Comparison of ENCODE assay signal across 19 cellular contexts in genomic region chr5:168433982-168434381, GRCh38. TPM values are rescaled to one million over a fixed set of nuclear protein-coding genes. Genes with fewer than 3 reads are reported as not detected.
DNase-seq lines count a peak whose midpoint lies in the region; ATAC-seq and TF ChIP-seq lines count a peak whose summit lies in the region.
"Had no signal": no experiment of that assay in that cellular context is flagged by ENCODE, and none has a peak within 500 bp of the region (broad histone marks: within the 10 kb centered on the region; RNA-seq: fewer than 3 reads in every experiment).

No MANE protein-coding gene starts in this region.

- H3K9me3 ChIP-seq in SK-N-SH, result no peaks in the 10 kb centered on the region
- H3K9me3 ChIP-seq in endodermal cell (ENCODE audit: control insufficient read depth, low read length), result no peaks in the 10 kb centered on the region
- no peaks in the 10 kb centered on the region for H3K9me3 ChIP-seq in neural cell (ENCODE audit: low read length)
- H3K9me3 ChIP-seq: body of pancreas, pancreas, uterus had no signal

- H3K36me3 ChIP-seq in SK-N-SH (replicated peaks in 1 of 2; ENCODE audit: control insufficient read depth in 1 of 2, insufficient read depth in 2 of 2, low read length in 1 of 2), result peaks cover 10 to 12% of the 10 kb centered on the region in 2 experiments
- H3K36me3 ChIP-seq in endodermal cell (ENCODE audit: control insufficient read depth, insufficient read depth, low read length), result peaks cover 19% of the 10 kb centered on the region
- no peaks in the 10 kb centered on the region for H3K36me3 ChIP-seq in neural cell (ENCODE audit: insufficient read depth, low read length)
- H3K36me3 ChIP-seq: uterus had no signal

- H3K4me3 ChIP-seq in SK-N-SH (ENCODE audit: low read depth in 2 of 2, low read length in 1 of 2), result no peak overlapping the region
- no peak overlapping the region for H3K4me3 ChIP-seq in endodermal cell (ENCODE audit: low read length)
- H3K4me3 ChIP-seq in neural cell (ENCODE audit: low read length), result no peak overlapping the region
- H3K4me3 ChIP-seq: body of pancreas, pancreas, uterus had no signal

- H3K27me3 ChIP-seq in SK-N-SH (ENCODE audit: insufficient read depth) (no peaks in the 10 kb centered on the region), endodermal cell (ENCODE audit: control insufficient read depth, insufficient read depth, low read length, poor library complexity, severe bottlenecking) (no peaks in the 10 kb centered on the region), neural cell (ENCODE audit: insufficient read depth, low read depth, low read length) (no peaks in the 10 kb centered on the region)
- H3K27me3 ChIP-seq: body of pancreas, pancreas, uterus had no signal

- peaks cover 43% of the 10 kb centered on the region for H3K36me3 Mint-ChIP-seq in endodermal cell (ENCODE audit: low read depth)
- H3K36me3 Mint-ChIP-seq: immature natural killer cell had no signal

- DNase-seq in D341Med (ENCODE audit: low spot score) (peak; percentile 54), SK-N-SH (peak; percentile 66), endodermal cell (peak; percentile 51), DMS53 treated with DMSO at 0.1 percent for 48 hours (lab: John Stamatoyannopoulos, UW; ENCODE audit: unreplicated experiment) (no peak), NCI-H526 treated with DMSO at 0.1 percent for 48 hours (lab: John Stamatoyannopoulos, UW) (no peak)
- DNase-seq in stimulated activated CD4-positive, alpha-beta T cell treated with anti-CD3 and anti-CD28 coated beads, Interleukin-12 subunit alpha, Interleukin-12 subunit beta, amount 100 ng/mL, for 4 hours, result no peak
- DNase-seq: activated CD4-positive, alpha-beta T cell treated with anti-CD3 and anti-CD28 coated beads, Interleukin-2, amount 10 ng/mL, durations not matched to agents 24 days and 14 days; activated naive CD4-positive, alpha-beta T cell treated with Interleukin-2 at 50 U/mL for 16 hours; body of pancreas; effector memory CD4-positive, alpha-beta T cell; immature natural killer cell; NCI-H2171 treated with DMSO at 0.1 percent for 48 hours; pancreas; SHP77 treated with DMSO at 0.1 percent for 48 hours; small intestine; stimulated activated naive CD4-positive, alpha-beta T cell treated with Interleukin-2 at 50 U/mL for 16 hours; uterus had no signal

- H3F3A ChIP-seq in SK-N-SH (replicated peaks; ENCODE audit: insufficient read depth) (peaks cover 6% of the 10 kb centered on the region), neural cell (ENCODE audit: insufficient read depth, low read length, poor library complexity, severe bottlenecking) (no peaks in the 10 kb centered on the region)

- H3K27me3 Mint-ChIP-seq in endodermal cell (ENCODE audit: insufficient read depth), result no peaks in the 10 kb centered on the region

- H3K4me1 ChIP-seq in SK-N-SH (ENCODE audit: control insufficient read depth in 1 of 2, insufficient read depth in 2 of 2, low read depth in 1 of 2, low read length in 1 of 2) (no peaks in the 10 kb centered on the region; a peak in 1 of 4 replicates), endodermal cell (ENCODE audit: control insufficient read depth, insufficient read depth, low read length) (no peaks in the 10 kb centered on the region)
- H3K4me1 ChIP-seq: body of pancreas, pancreas, uterus had no signal

- H3K9ac ChIP-seq in SK-N-SH (no peak overlapping the region), endodermal cell (ENCODE audit: extremely low read depth, low read length, poor library complexity, severe bottlenecking) (no peak overlapping the region), neural cell (ENCODE audit: low read length) (peak overlapping the region; percentile 11)

- peak overlapping the region in 1 of 2 experiments; percentile 39; a peak in 1 of 4 replicates for H3K27ac ChIP-seq in SK-N-SH (ENCODE audit: low read depth in 2 of 2, low read length in 1 of 2)
- peak overlapping the region; percentile 89 for H3K27ac ChIP-seq in endodermal cell (ENCODE audit: low read depth, low read length)
- peak overlapping the region; percentile 64 for H3K27ac ChIP-seq in neural cell (ENCODE audit: low read length)
- H3K27ac ChIP-seq: body of pancreas, pancreas, uterus had no signal

- H3K27ac Mint-ChIP-seq in endodermal cell, result no peak overlapping the region
- H3K27ac Mint-ChIP-seq: activated CD4-positive, alpha-beta T cell treated with anti-CD3 and anti-CD28 coated beads, Interleukin-2, amount 10 ng/mL, durations not matched to agents 24 days and 14 days; immature natural killer cell had no signal

- ATAC-seq in HG02759 (IDR thresholded peaks at IDR 0.05; ENCODE audit: unreplicated experiment), result no peak
- ATAC-seq: body of pancreas, pancreas had no signal

- H4K20me1 ChIP-seq in SK-N-SH (ENCODE audit: insufficient read depth) (no peaks in the 10 kb centered on the region), neural cell (ENCODE audit: insufficient read depth) (no peaks in the 10 kb centered on the region)

- CTCF ChIA-PET in SK-N-SH (lab: Yijun Ruan, JAX), result interaction anchor here (1.0 kb wide), 1 partner anchor 164 kb away, joined by 3 read pairs; no protein-coding TSS in a partner anchor

- TF ChIP-seq EP300 in SK-N-SH (IDR thresholded peaks at IDR 0.05; ENCODE audit: borderline replicate concordance in 1 of 2, low read depth in 1 of 2, low read length in 1 of 2), result no peak
- peak; percentile 29 for TF ChIP-seq EP300 in neural cell (conservative IDR thresholded peaks at IDR 0.05; ENCODE audit: poor library complexity, severe bottlenecking)

- TF ChIP-seq RAD21 in SK-N-SH (IDR thresholded peaks at IDR 0.05; ENCODE audit: low read length), result no peak
- no peak for TF ChIP-seq RAD21 in neural cell (conservative IDR thresholded peaks at IDR 0.05)

- POLR2A ChIA-PET in SK-N-SH (lab: Yijun Ruan, JAX), result no interaction called here

- H3K9me2 ChIP-seq in SK-N-SH (no peaks in the 10 kb centered on the region), neural cell (ENCODE audit: insufficient read depth, low read length) (no peaks in the 10 kb centered on the region)

- H3K79me2 ChIP-seq in SK-N-SH (ENCODE audit: insufficient read depth), result no peaks in the 10 kb centered on the region
- no peaks in the 10 kb centered on the region for H3K79me2 ChIP-seq in neural cell (replicated peaks; ENCODE audit: insufficient read depth, low read length)

- H3K4me2 ChIP-seq in SK-N-SH (no peak overlapping the region), neural cell (ENCODE audit: low read length) (no peak overlapping the region)

- peaks cover 6% of the 10 kb centered on the region for H3K4me1 Mint-ChIP-seq in endodermal cell
- H3K4me1 Mint-ChIP-seq: activated CD4-positive, alpha-beta T cell treated with anti-CD3 and anti-CD28 coated beads, Interleukin-2, amount 10 ng/mL, durations not matched to agents 24 days and 14 days; immature natural killer cell had no signal

- no peak overlapping the region for H2AFZ ChIP-seq in SK-N-SH (ENCODE audit: low read depth)
- H2AFZ ChIP-seq in neural cell (ENCODE audit: low read depth, low read length), result no peak overlapping the region

- no peaks in the 10 kb centered on the region for H3K9me3 Mint-ChIP-seq in endodermal cell
- H3K9me3 Mint-ChIP-seq: activated CD4-positive, alpha-beta T cell treated with anti-CD3 and anti-CD28 coated beads, Interleukin-2, amount 10 ng/mL, durations not matched to agents 24 days and 14 days; immature natural killer cell had no signal

- H3K4me3 Mint-ChIP-seq in endodermal cell, result no peak overlapping the region
- H3K4me3 Mint-ChIP-seq: activated CD4-positive, alpha-beta T cell treated with anti-CD3 and anti-CD28 coated beads, Interleukin-2, amount 10 ng/mL, durations not matched to agents 24 days and 14 days; immature natural killer cell had no signal

- TF ChIP-seq CTCF in SK-N-SH (IDR thresholded peaks at IDR 0.05) (no peak), endodermal cell (conservative IDR thresholded peaks at IDR 0.05) (no peak), neural cell (IDR thresholded peaks at IDR 0.05; ENCODE audit: poor library complexity, severe bottlenecking) (no peak)

- WGBS in SK-N-SH (ENCODE audit: low lambda C conversion rate), result 71% methylated on average over 8 of the region's 8 CpGs
- 31 to 88% methylated on average over 3 to 8 of the region's 8 CpGs for WGBS in endodermal cell (ENCODE audit: insufficient coverage in 1 of 2, insufficient read length in 1 of 2), 2 experiments

TF ChIP-seq in SK-N-SH, 30 proteins besides CTCF, POLR2A, EP300 and RAD21 (continues in another document):
- no peak for TF ChIP-seq TCF12 (IDR thresholded peaks at IDR 0.05)
- TF ChIP-seq USF2 (IDR thresholded peaks at IDR 0.05; ENCODE audit: borderline replicate concordance, low read depth, low read length), result no peak
- no peak for TF ChIP-seq FOSL2 (IDR thresholded peaks at IDR 0.05; ENCODE audit: borderline replicate concordance, low read depth)
- no peak for TF ChIP-seq MXI1 (IDR thresholded peaks at IDR 0.05; ENCODE audit: low read depth, low read length)
- TF ChIP-seq TAF1 (IDR thresholded peaks at IDR 0.05; ENCODE audit: borderline replicate concordance, low read depth, low read length), result no peak

RNA-seq across cellular contexts. Expression of gene RARS1, which starts 52.3 kb away (rescaled TPM):
- 53.5 and 66.2 TPM in 2 replicates for polyA plus RNA-seq in SK-N-SH (2012; rRNA removed)
- polyA plus RNA-seq in SK-N-SH (2012; cell fraction: cytosol; rRNA removed), result 63.7 and 98.5 TPM in 2 replicates
- polyA plus RNA-seq in SK-N-SH (2012; cell fraction: nucleus; rRNA removed), result 70.4 and 141 TPM in 2 replicates
- total RNA-seq in endodermal cell, result 100 to 1,000 TPM in 1 of 2 donors, 10 to 100 TPM in 1; 98.9 to 109 TPM
- polyA plus RNA-seq in endodermal cell (2013, experiment 1 of 2), result 80.6 TPM
- polyA plus RNA-seq in endodermal cell (2013, experiment 2 of 2), result 75.0 TPM
- 114 and 140 TPM in 2 replicates for polyA plus RNA-seq in neural cell
- 189 and 216 TPM in 2 replicates for polyA minus RNA-seq in neural cell

Comparison
In these comparisons a context has a peak if more than half of its experiments do, and no peak if none do; other contexts are left out.
1. DNase-seq: peak in D341Med (single experiment), SK-N-SH (single experiment) and endodermal cell (single experiment); none in DMS53 treated with DMSO at 0.1 percent for 48 hours (single experiment), NCI-H526 treated with DMSO at 0.1 percent for 48 hours (single experiment) and stimulated activated CD4-positive, alpha-beta T cell treated with anti-CD3 and anti-CD28 coated beads, Interleukin-12 subunit alpha, Interleukin-12 subunit beta, amount 100 ng/mL, for 4 hours (single experiment).